ENCODE assay signal across 10 cellular contexts in genomic region chr2:224561234-224562005, GRCh38.
DNase-seq lines count a peak whose midpoint lies in the region; ATAC-seq, FAIRE-seq and TF ChIP-seq lines count a peak whose summit lies in the region.
"Had no signal": no experiment of that assay in that cellular context is flagged by ENCODE, and none has a peak within 500 bp of the region (broad histone marks: within the 10 kb centered on the region; RNA-seq: fewer than 3 reads in every experiment).

No MANE protein-coding gene starts in this region.

- H3K27me3 ChIP-seq in DOHH2 (ENCODE audit: control insufficient read depth, low read length) (no peaks in the 10 kb centered on the region), SU-DHL-6 (ENCODE audit: low read length) (no peaks in the 10 kb centered on the region)
- no peaks in the 10 kb centered on the region for H3K27me3 ChIP-seq in effector memory CD4-positive, alpha-beta T cell (replicated peaks; ENCODE audit: control insufficient read depth, insufficient read depth, low read length, poor library complexity, severe bottlenecking)
- H3K27me3 ChIP-seq: BE2C had no signal

- H3K4me3 ChIP-seq in DOHH2 (ENCODE audit: low read length): peak overlapping the region; percentile 37
- no peak overlapping the region for H3K4me3 ChIP-seq in SU-DHL-6 (ENCODE audit: insufficient read depth, low read length, poor library complexity, severe bottlenecking)
- no peak overlapping the region for H3K4me3 ChIP-seq in effector memory CD4-positive, alpha-beta T cell (ENCODE audit: insufficient read depth, low read depth, low read length, poor library complexity, severe bottlenecking)

- H3K9me2 ChIP-seq in DOHH2 (replicated peaks; ENCODE audit: control insufficient read depth, low read length) (no peaks in the 10 kb centered on the region), SU-DHL-6 (replicated peaks; ENCODE audit: insufficient read depth, low read length) (no peaks in the 10 kb centered on the region)

- no peaks in the 10 kb centered on the region for H3F3A ChIP-seq in DOHH2 (ENCODE audit: control insufficient read depth, insufficient read depth)
- peaks cover 5% of the 10 kb centered on the region; the same call in 1 of the 2 replicates for H3F3A ChIP-seq in SU-DHL-6 (ENCODE audit: insufficient read depth)

- no peaks in the 10 kb centered on the region for H3K9me3 ChIP-seq in DOHH2 (ENCODE audit: control insufficient read depth, insufficient read depth, low read length)
- H3K9me3 ChIP-seq in SU-DHL-6 (ENCODE audit: insufficient read depth, low read length): no peaks in the 10 kb centered on the region
- H3K9me3 ChIP-seq in effector memory CD4-positive, alpha-beta T cell (ENCODE audit: control insufficient read depth, low read length): no peaks in the 10 kb centered on the region
- H3K9me3 ChIP-seq: BE2C had no signal

- H3K4me1 ChIP-seq in DOHH2 (ENCODE audit: control insufficient read depth, low read length): peaks cover 58% of the 10 kb centered on the region
- H3K4me1 ChIP-seq in effector memory CD4-positive, alpha-beta T cell (ENCODE audit: control insufficient read depth, insufficient read depth, low read length, poor library complexity, severe bottlenecking): peaks cover 15% of the 10 kb centered on the region
- H3K4me1 ChIP-seq: BE2C had no signal

- H2AFZ ChIP-seq in SU-DHL-6 (ENCODE audit: low read depth, low read length, severe bottlenecking): no peak overlapping the region

- peak; percentile 85 for FAIRE-seq in GM19239 (lab: Jason Lieb, UNC)

- peaks cover 100% of the 10 kb centered on the region for H3K79me2 ChIP-seq in DOHH2 (ENCODE audit: control insufficient read depth, low read length)
- H3K79me2 ChIP-seq in SU-DHL-6 (ENCODE audit: insufficient read depth, low read length): peaks cover 100% of the 10 kb centered on the region

- H3K27ac ChIP-seq in DOHH2 (ENCODE audit: low read depth, low read length) (peak overlapping the region; percentile 20), SU-DHL-6 (ENCODE audit: low read depth, low read length) (peak overlapping the region; percentile 31; the same call in 1 of the 2 replicates)
- H3K27ac ChIP-seq in effector memory CD4-positive, alpha-beta T cell (ENCODE audit: insufficient read depth, low read length, poor library complexity, severe bottlenecking): no peak overlapping the region

- DNase-seq in GM19239 (ENCODE audit: insufficient read length, low spot score): no peak
- no peak for DNase-seq in effector memory CD4-positive, alpha-beta T cell
- DNase-seq in NK-92 treated with Interleukin-12 subunit alpha and Interleukin-12 subunit beta, amount 100 ng/mL, for 24 hours (lab: John Stamatoyannopoulos, UW): no peak
- DNase-seq in SKM-1 treated with dmso at 0.1 percent for 144 hours (lab: John Stamatoyannopoulos, UW; ENCODE audit: unreplicated experiment): no peak
- DNase-seq in NCI-H2196 treated with DMSO at 0.1 percent for 48 hours (lab: John Stamatoyannopoulos, UW; ENCODE audit: unreplicated experiment): no peak
- DNase-seq: BE2C, nucleus accumbens had no signal

- H3K36me3 ChIP-seq in DOHH2 (ENCODE audit: control insufficient read depth, low read length) (peaks cover 54% of the 10 kb centered on the region), SU-DHL-6 (ENCODE audit: low read length) (peaks cover 14% of the 10 kb centered on the region)
- no peaks in the 10 kb centered on the region for H3K36me3 ChIP-seq in effector memory CD4-positive, alpha-beta T cell (ENCODE audit: control insufficient read depth, insufficient read depth, low read length)

- TF ChIP-seq CTCF in DOHH2 (IDR thresholded peaks at IDR 0.05; ENCODE audit: low read depth, low read length, poor library complexity, severe bottlenecking) (no peak), SU-DHL-6 (IDR thresholded peaks at IDR 0.05; ENCODE audit: insufficient read depth, low read length, poor library complexity, severe bottlenecking) (no peak)

- H3K4me2 ChIP-seq in DOHH2 (ENCODE audit: low read length) (peak overlapping the region; percentile 45), SU-DHL-6 (ENCODE audit: low read depth, low read length, poor library complexity, severe bottlenecking) (peak overlapping the region; percentile 33)

- peak overlapping the region; percentile 10; the same call in 1 of the 2 replicates for H3K9ac ChIP-seq in SU-DHL-6 (ENCODE audit: low read length)

- H4K20me1 ChIP-seq in DOHH2 (ENCODE audit: control insufficient read depth, insufficient read depth, low read depth, low read length) (peaks cover 31% of the 10 kb centered on the region; the same call in 1 of the 2 replicates), SU-DHL-6 (ENCODE audit: low read depth, low read length) (peaks cover 68% of the 10 kb centered on the region)

- ATAC-seq in HG03045 (IDR thresholded peaks at IDR 0.05; ENCODE audit: unreplicated experiment): peak; percentile 81
